ENCODE assay signal across 10 cellular contexts in genomic region chr13:50122465-50122864, GRCh38.
A peak's percentile ranks its signal among the peaks of the same experiment; 100 is the strongest.
DNase-seq lines count a peak whose midpoint lies in the region; ATAC-seq and TF ChIP-seq lines count a peak whose summit lies in the region.
"Had no signal": no experiment of that assay in that cellular context is flagged by ENCODE, and none has a peak within 500 bp of the region (broad histone marks: within the 10 kb centered on the region; RNA-seq: fewer than 3 reads in every experiment).

No MANE protein-coding gene starts in this region.

- intact Hi-C loops in Right ventricle myocardium inferior (cut with DNase I) (loop anchor here (5.0 to 10.0 kb wide), 3 partner anchors 390 to 682 kb away; no protein-coding TSS in a partner anchor), lower lobe of right lung (cut with DNase I) (no loop called here), uterus (cut with DNase I; ENCODE audit: low total_unique reads) (loop anchor here (10.0 kb wide), 2 partner anchors 188 to 328 kb away; partner anchors contain the start of genes KPNA3 and SPRYD7)

- H3K9me3 ChIP-seq in right atrium auricular region (no peaks in the 10 kb centered on the region), lower lobe of right lung (no peaks in the 10 kb centered on the region), uterus (no peaks in the 10 kb centered on the region)

- DNase-seq in right atrium auricular region (ENCODE audit: low spot score) (no peak), Right ventricle myocardium inferior (ENCODE audit: missing footprints) (no peak), RPMI8226 (peak; percentile 30), lower lobe of right lung (no peak), uterus (no peak), 8988T (no peak)
- no peak for DNase-seq in stimulated activated naive CD4-positive, alpha-beta T cell (lab: John Stamatoyannopoulos, UW)
- DNase-seq: T-helper 2 cell had no signal

- H3K36me3 ChIP-seq in right atrium auricular region, result no peaks in the 10 kb centered on the region
- no peaks in the 10 kb centered on the region for H3K36me3 ChIP-seq in lower lobe of right lung
- H3K36me3 ChIP-seq in uterus, result no peaks in the 10 kb centered on the region

- no peak for ATAC-seq in Right ventricle myocardium inferior
- no peak for ATAC-seq in lower lobe of right lung
- no peak for ATAC-seq in activated CD4-positive, CD25-positive, alpha-beta regulatory T cell treated with anti-CD3 and anti-CD28 coated beads, Interleukin-2, amount 50 U/mL, for 24 hours

- H3K4me1 ChIP-seq in right atrium auricular region (peaks cover 0 to 37% of the 10 kb centered on the region in 2 donors), lower lobe of right lung (peaks cover 53% of the 10 kb centered on the region), uterus (no peaks in the 10 kb centered on the region)

- no peak for TF ChIP-seq POLR2A in uterus (IDR thresholded peaks at IDR 0.05)

- TF ChIP-seq CTCF in right atrium auricular region (IDR thresholded peaks at IDR 0.05) (no peak), lower lobe of right lung (IDR thresholded peaks at IDR 0.05) (no peak), uterus (IDR thresholded peaks at IDR 0.05) (no peak)

- H3K4me3 ChIP-seq in right atrium auricular region (no peak overlapping the region), lower lobe of right lung (no peak overlapping the region), uterus (no peak overlapping the region)
- H3K4me3 ChIP-seq: lung had no signal

- H3K27ac ChIP-seq in right atrium auricular region (peak overlapping the region; percentile 98 to 100), lower lobe of right lung (peak overlapping the region; percentile 33), uterus (peak overlapping the region; percentile 92 to 93)

- H3K27me3 ChIP-seq in right atrium auricular region (no peaks in the 10 kb centered on the region), lower lobe of right lung (ENCODE audit: low read depth) (no peaks in the 10 kb centered on the region), uterus (no peaks in the 10 kb centered on the region)

Comparison
In these comparisons a context has a peak if more than half of its experiments do, and no peak if none do; other contexts are left out.
1. H3K27ac ChIP-seq: peak in every context shown above with its lines; median percentile 99 in right atrium auricular region; 92 in uterus; 33 in lower lobe of right lung.